20 cellular contexts compared by ENCODE assay signal in the genomic region with DNA sequence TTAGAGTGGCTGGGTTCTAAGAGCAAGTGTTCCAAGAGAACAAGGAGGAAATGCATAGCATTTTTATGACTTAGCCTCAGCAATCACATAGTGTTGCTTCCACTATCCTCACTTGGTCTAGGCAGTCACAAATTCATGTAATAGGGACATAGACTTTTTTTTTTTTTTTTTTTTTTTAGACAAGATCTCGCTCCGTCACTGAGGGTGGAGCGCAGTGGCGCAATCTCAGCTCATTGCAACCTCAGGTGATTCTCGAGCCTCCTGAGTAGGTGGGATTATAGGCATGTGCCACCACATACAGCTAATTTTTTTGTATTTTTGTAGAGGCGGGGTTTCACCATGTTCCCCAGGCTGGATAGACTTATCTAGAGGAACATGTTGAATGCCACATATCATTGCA. TPM values are rescaled to one million over a fixed set of nuclear protein-coding genes. Genes with fewer than 3 reads are reported as not detected.
A peak's percentile ranks its signal among the peaks of the same experiment; 100 is the strongest.
DNase-seq lines count a peak whose midpoint lies in the region; ATAC-seq and TF ChIP-seq lines count a peak whose summit lies in the region.
"Had no signal": no experiment of that assay in that cellular context is flagged by ENCODE, and none has a peak within 500 bp of the region (broad histone marks: within the 10 kb centered on the region; RNA-seq: fewer than 3 reads in every experiment).

No MANE protein-coding gene starts in this region.

- DNase-seq in GM23338 (ENCODE audit: low spot score) (no peak), fibroblast of pulmonary artery (ENCODE audit: low read depth) (peak; percentile 19), transverse colon (no peak), GM03348 (ENCODE audit: low spot score) (no peak), activated T-cell treated with anti-CD3 and anti-CD28 coated beads for 4 hours (no peak)
- DNase-seq: CD8-positive, alpha-beta T cell; DMS 273 treated with DMSO at 0.1 percent for 48 hours; DMS79; MM.1S; NCI-H2029; NCI-H446; NCI-H524 treated with DMSO at 0.1 percent for 48 hours; NCI-H774; PC-3; SK-N-SH had no signal

- H3K36me3 Mint-ChIP-seq in GM23338 (ENCODE audit: low read depth) = no peaks in the 10 kb centered on the region
- H3K36me3 Mint-ChIP-seq in activated T-helper 17 cell treated with anti-CD3 and anti-CD28 coated beads, Interleukin-2, amount 50 U/mL, for 72 hours (ENCODE audit: low read depth) = no peaks in the 10 kb centered on the region
- H3K36me3 Mint-ChIP-seq: CD8-positive, alpha-beta T cell had no signal

- no peak overlapping the region for H3K4me3 Mint-ChIP-seq in GM23338
- H3K4me3 Mint-ChIP-seq in activated T-helper 17 cell treated with anti-CD3 and anti-CD28 coated beads, Interleukin-2, amount 50 U/mL, for 72 hours = no peak overlapping the region
- H3K4me3 Mint-ChIP-seq: CD8-positive, alpha-beta T cell had no signal

- H3K9me3 ChIP-seq in OCI-LY3 (ENCODE audit: insufficient read depth, low read length) = no peaks in the 10 kb centered on the region
- H3K9me3 ChIP-seq in transverse colon = no peaks in the 10 kb centered on the region
- H3K9me3 ChIP-seq: HAP-1, SK-N-SH had no signal

- peaks cover 22% of the 10 kb centered on the region for H3K4me1 Mint-ChIP-seq in GM23338
- no peaks in the 10 kb centered on the region for H3K4me1 Mint-ChIP-seq in activated T-helper 17 cell treated with anti-CD3 and anti-CD28 coated beads, Interleukin-2, amount 50 U/mL, for 72 hours

- no peak for TF ChIP-seq EP300 in transverse colon (IDR thresholded peaks at IDR 0.05; ENCODE audit: low read depth)

- H3K79me2 ChIP-seq in GM23338 (replicated peaks; ENCODE audit: insufficient read depth) (no peaks in the 10 kb centered on the region), OCI-LY3 (ENCODE audit: low read length) (no peaks in the 10 kb centered on the region)

- H3K27me3 ChIP-seq in GM23338 (ENCODE audit: insufficient read depth) (peaks cover 8% of the 10 kb centered on the region; the same call in 1 of the 2 replicates), OCI-LY3 (ENCODE audit: low read depth, low read length) (peaks cover 36% of the 10 kb centered on the region), transverse colon (peaks cover 12% of the 10 kb centered on the region)

- no peak for TF ChIP-seq CTCF in GM23338 (conservative IDR thresholded peaks at IDR 0.05; ENCODE audit: low read depth in 2 of 2)
- no peak for TF ChIP-seq CTCF in OCI-LY3 (IDR thresholded peaks at IDR 0.05; ENCODE audit: low read depth, low read length)
- no peak for TF ChIP-seq CTCF in fibroblast of pulmonary artery (IDR thresholded peaks at IDR 0.05; ENCODE audit: low read length, missing control alignments)
- TF ChIP-seq CTCF in transverse colon (IDR thresholded peaks at IDR 0.05) = no peak

- no peaks in the 10 kb centered on the region for H3K9me3 Mint-ChIP-seq in GM23338
- H3K9me3 Mint-ChIP-seq in activated T-helper 17 cell treated with anti-CD3 and anti-CD28 coated beads, Interleukin-2, amount 50 U/mL, for 72 hours = no peaks in the 10 kb centered on the region
- H3K9me3 Mint-ChIP-seq: CD8-positive, alpha-beta T cell had no signal

- no peak overlapping the region for H3K9ac ChIP-seq in OCI-LY3 (ENCODE audit: low read length)
- H3K9ac ChIP-seq: KMS-11, SK-N-SH had no signal

- H4K20me1 ChIP-seq in GM23338 (replicated peaks; ENCODE audit: insufficient read depth) = no peaks in the 10 kb centered on the region
- no peaks in the 10 kb centered on the region for H4K20me1 ChIP-seq in OCI-LY3 (ENCODE audit: insufficient read depth, low read length)

- no peak for ATAC-seq in GM23338
- ATAC-seq in activated T-helper 17 cell treated with anti-CD3 and anti-CD28 coated beads, Interleukin-2, amount 50 U/mL, for 72 hours (replicated peaks) = no peak
- ATAC-seq: CD8-positive, alpha-beta T cell; PC-3 had no signal

- no peak overlapping the region for H3K27ac ChIP-seq in GM23338 (ENCODE audit: low read depth)
- H3K27ac ChIP-seq in OCI-LY3 (ENCODE audit: low read length) = no peak overlapping the region
- H3K27ac ChIP-seq in transverse colon = no peak overlapping the region
- H3K27ac ChIP-seq: C4-2B, KMS-11 had no signal

- H3K9me2 ChIP-seq in GM23338 (ENCODE audit: insufficient read depth) = no peaks in the 10 kb centered on the region
- H3K9me2 ChIP-seq: SK-N-SH had no signal

- H3K36me3 ChIP-seq in GM23338 (ENCODE audit: insufficient read depth) = no peaks in the 10 kb centered on the region
- H3K36me3 ChIP-seq in OCI-LY3 (replicated peaks; ENCODE audit: low read depth, low read length) = no peaks in the 10 kb centered on the region
- H3K36me3 ChIP-seq in transverse colon = no peaks in the 10 kb centered on the region
- H3K36me3 ChIP-seq: HAP-1 had no signal

- in situ Hi-C loops in transverse colon (cut with MboI; ENCODE audit: low pct_ligation_motif_present in 1 of 4, low pct_unique_long_range_greater_than_20kb in 1 of 4, low sequenced_read_pairs in 3 of 4) = no loop called here

- intact Hi-C loops in transverse colon (cut with DNase I; ENCODE audit: low total_unique reads) = no loop called here

- H3K4me3 ChIP-seq in GM23338 (no peak overlapping the region), OCI-LY3 (ENCODE audit: low read length) (no peak overlapping the region), fibroblast of pulmonary artery (replicated peaks; ENCODE audit: low read depth, low read length) (no peak overlapping the region), transverse colon (no peak overlapping the region)
- H3K4me3 ChIP-seq: HAP-1 had no signal

- no peak overlapping the region for H3K4me2 ChIP-seq in GM23338
- H3K4me2 ChIP-seq in OCI-LY3 (ENCODE audit: low read length) = no peak overlapping the region
- H3K4me2 ChIP-seq: KMS-11, SK-N-SH had no signal

- 71 to 95% methylated on average over 1 to 6 of the region's 6 CpGs for WGBS in transverse colon (ENCODE audit: low coverage in 1 of 2), 2 donors

- no peak overlapping the region for H3K27ac Mint-ChIP-seq in GM23338
- no peak overlapping the region for H3K27ac Mint-ChIP-seq in activated T-helper 17 cell treated with anti-CD3 and anti-CD28 coated beads, Interleukin-2, amount 50 U/mL, for 72 hours
- H3K27ac Mint-ChIP-seq: CD8-positive, alpha-beta T cell had no signal

- H3K4me1 ChIP-seq in GM23338 (ENCODE audit: insufficient read depth) (peaks cover 28% of the 10 kb centered on the region), OCI-LY3 (ENCODE audit: low read length) (peaks cover 33% of the 10 kb centered on the region), transverse colon (peaks cover 0 to 14% (median 8%) of the 10 kb centered on the region in 4 donors)

- H3F3A ChIP-seq in GM23338 (replicated peaks; ENCODE audit: low read depth) = peaks cover 4% of the 10 kb centered on the region; the same call in 1 of the 2 replicates

- H2AFZ ChIP-seq in GM23338 (peak overlapping the region; percentile 4; the same call in 1 of the 2 replicates), OCI-LY3 (ENCODE audit: low read depth, low read length) (0 out of 2 replicates have a peak overlapping the region, but pooled peaks have one; percentile 40)

- TF ChIP-seq POLR2A in transverse colon (IDR thresholded peaks at IDR 0.05) = no peak

- H3K27me3 Mint-ChIP-seq in GM23338 (ENCODE audit: insufficient read depth, low read depth, poor library complexity) = peaks cover 9% of the 10 kb centered on the region
- peaks cover 34% of the 10 kb centered on the region for H3K27me3 Mint-ChIP-seq in activated T-helper 17 cell treated with anti-CD3 and anti-CD28 coated beads, Interleukin-2, amount 50 U/mL, for 72 hours

TF ChIP-seq in GM23338, 12 proteins besides CTCF, POLR2A, EP300 and RAD21 (continues in another document):
- no peak for TF ChIP-seq EZH2 (IDR thresholded peaks at IDR 0.05; ENCODE audit: low read depth, unreplicated experiment)
- TF ChIP-seq, protein P1, sequence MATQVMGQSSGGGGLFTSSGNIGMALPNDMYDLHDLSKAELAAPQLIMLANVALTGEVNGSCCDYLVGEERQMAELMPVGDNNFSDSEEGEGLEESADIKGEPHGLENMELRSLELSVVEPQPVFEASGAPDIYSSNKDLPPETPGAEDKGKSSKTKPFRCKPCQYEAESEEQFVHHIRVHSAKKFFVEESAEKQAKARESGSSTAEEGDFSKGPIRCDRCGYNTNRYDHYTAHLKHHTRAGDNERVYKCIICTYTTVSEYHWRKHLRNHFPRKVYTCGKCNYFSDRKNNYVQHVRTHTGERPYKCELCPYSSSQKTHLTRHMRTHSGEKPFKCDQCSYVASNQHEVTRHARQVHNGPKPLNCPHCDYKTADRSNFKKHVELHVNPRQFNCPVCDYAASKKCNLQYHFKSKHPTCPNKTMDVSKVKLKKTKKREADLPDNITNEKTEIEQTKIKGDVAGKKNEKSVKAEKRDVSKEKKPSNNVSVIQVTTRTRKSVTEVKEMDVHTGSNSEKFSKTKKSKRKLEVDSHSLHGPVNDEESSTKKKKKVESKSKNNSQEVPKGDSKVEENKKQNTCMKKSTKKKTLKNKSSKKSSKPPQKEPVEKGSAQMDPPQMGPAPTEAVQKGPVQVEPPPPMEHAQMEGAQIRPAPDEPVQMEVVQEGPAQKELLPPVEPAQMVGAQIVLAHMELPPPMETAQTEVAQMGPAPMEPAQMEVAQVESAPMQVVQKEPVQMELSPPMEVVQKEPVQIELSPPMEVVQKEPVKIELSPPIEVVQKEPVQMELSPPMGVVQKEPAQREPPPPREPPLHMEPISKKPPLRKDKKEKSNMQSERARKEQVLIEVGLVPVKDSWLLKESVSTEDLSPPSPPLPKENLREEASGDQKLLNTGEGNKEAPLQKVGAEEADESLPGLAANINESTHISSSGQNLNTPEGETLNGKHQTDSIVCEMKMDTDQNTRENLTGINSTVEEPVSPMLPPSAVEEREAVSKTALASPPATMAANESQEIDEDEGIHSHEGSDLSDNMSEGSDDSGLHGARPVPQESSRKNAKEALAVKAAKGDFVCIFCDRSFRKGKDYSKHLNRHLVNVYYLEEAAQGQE (IDR thresholded peaks at IDR 0.05; ENCODE audit: unreplicated experiment) = no peak
- TF ChIP-seq STAT1 (IDR thresholded peaks at IDR 0.05; ENCODE audit: unreplicated experiment) = no peak

RNA-seq across cellular contexts. Expression of a gene that starts 4.7 kb away (rescaled TPM):
- total RNA-seq in GM23338 (2014; rRNA removed; shearing (Covaris generic)) = 28.4 and 29.6 TPM in 2 replicates
- polyA plus RNA-seq in GM23338 (2016; fragmentation: Nextera tagmentation; extraction: Ambion mirVana) = 8.5 and 11.3 TPM in 2 replicates
- total RNA-seq in transverse colon = 10 to 100 TPM in 2 of 4 donors, 1 to 10 TPM in 2; 9.0 to 11.6 (median 10.2) TPM
- 1 to 10 TPM in 1 of 2 donors, under 1 TPM in 1; 0.53 to 1.7 TPM for total RNA-seq in activated T-helper 17 cell treated with anti-CD3 and anti-CD28 coated beads, Interleukin-2, amount 50 U/mL, for 72 hours
